8 cellular contexts compared by ENCODE assay signal in genomic region chr13:41458939-41459753, GRCh38. TPM values are rescaled to one million over a fixed set of nuclear protein-coding genes. Genes with fewer than 3 reads are reported as not detected.
DNase-seq lines count a peak whose midpoint lies in the region; TF ChIP-seq lines count a peak whose summit lies in the region.

No MANE protein-coding gene starts in this region.

- TF ChIP-seq CTCF in GM12874 (IDR thresholded peaks at IDR 0.05; ENCODE audit: insufficient read depth, low read depth, low read length): peak; percentile 83
- peak; percentile 73 for TF ChIP-seq CTCF in fibroblast of the aortic adventitia (IDR thresholded peaks at IDR 0.05; ENCODE audit: insufficient read depth, low read length)
- peak; percentile 8 for TF ChIP-seq CTCF in parathyroid adenoma (IDR thresholded peaks at IDR 0.05)

- H3K36me3 ChIP-seq in parathyroid adenoma (ENCODE audit: control insufficient read depth, insufficient read depth, low read length): no peaks in the 10 kb centered on the region

- no peak overlapping the region for H3K9ac ChIP-seq in parathyroid adenoma

- DNase-seq in NCI-H748 (lab: John Stamatoyannopoulos, UW; ENCODE audit: unreplicated experiment) (peak; percentile 42), activated T-helper 1 cell treated with Interleukin-2 at 50 U/mL for 16 hours (ENCODE audit: low read depth) (peak; percentile 46), fibroblast of the aortic adventitia (ENCODE audit: low read depth) (peak; percentile 55), NCI-H1048 (lab: John Stamatoyannopoulos, UW) (no peak), ureter (ENCODE audit: low spot score) (no peak), NCI-H187 treated with DMSO at 0.1 percent for 48 hours (lab: John Stamatoyannopoulos, UW) (no peak)

- H3K4me1 ChIP-seq in parathyroid adenoma: no peaks in the 10 kb centered on the region

- H3K79me2 ChIP-seq in parathyroid adenoma: no peaks in the 10 kb centered on the region

- no peaks in the 10 kb centered on the region for H3K27me3 ChIP-seq in parathyroid adenoma (ENCODE audit: control insufficient read depth, insufficient read depth, low read length)

- no peak overlapping the region for H2AFZ ChIP-seq in parathyroid adenoma

- H3K4me2 ChIP-seq in parathyroid adenoma (ENCODE audit: low read length): peak overlapping the region; percentile 80

- H3K9me3 ChIP-seq in parathyroid adenoma (ENCODE audit: control insufficient read depth, low read length): no peaks in the 10 kb centered on the region

- H3K4me3 ChIP-seq in fibroblast of the aortic adventitia (ENCODE audit: low read depth, low read length): no peak overlapping the region
- peak overlapping the region; percentile 38 for H3K4me3 ChIP-seq in parathyroid adenoma (ENCODE audit: low read depth, low read length)

- no peak overlapping the region for H3K27ac ChIP-seq in parathyroid adenoma

RNA-seq across cellular contexts. Expression of gene RGCC, which starts 1.8 kb away (rescaled TPM):
- total RNA-seq in fibroblast of the aortic adventitia (ENCODE audit: low replicate concordance) (1.1 and 1.6 TPM in 2 replicates), ureter (11.9 TPM)

Comparison
In these comparisons a context has a peak if more than half of its experiments do, and no peak if none do; other contexts are left out.
1. CTCF ChIP-seq: peak in every context shown above with its lines; median percentile 83 in GM12874; 73 in fibroblast of the aortic adventitia; 8 in parathyroid adenoma.
2. DNase-seq: peak in NCI-H748 (single experiment), activated T-helper 1 cell treated with Interleukin-2 at 50 U/mL for 16 hours (single experiment) and fibroblast of the aortic adventitia (single experiment); none in NCI-H1048 (single experiment), ureter (single experiment) and NCI-H187 treated with DMSO at 0.1 percent for 48 hours (single experiment).